ENCODE assay signal across 18 cellular contexts in the genomic region with DNA sequence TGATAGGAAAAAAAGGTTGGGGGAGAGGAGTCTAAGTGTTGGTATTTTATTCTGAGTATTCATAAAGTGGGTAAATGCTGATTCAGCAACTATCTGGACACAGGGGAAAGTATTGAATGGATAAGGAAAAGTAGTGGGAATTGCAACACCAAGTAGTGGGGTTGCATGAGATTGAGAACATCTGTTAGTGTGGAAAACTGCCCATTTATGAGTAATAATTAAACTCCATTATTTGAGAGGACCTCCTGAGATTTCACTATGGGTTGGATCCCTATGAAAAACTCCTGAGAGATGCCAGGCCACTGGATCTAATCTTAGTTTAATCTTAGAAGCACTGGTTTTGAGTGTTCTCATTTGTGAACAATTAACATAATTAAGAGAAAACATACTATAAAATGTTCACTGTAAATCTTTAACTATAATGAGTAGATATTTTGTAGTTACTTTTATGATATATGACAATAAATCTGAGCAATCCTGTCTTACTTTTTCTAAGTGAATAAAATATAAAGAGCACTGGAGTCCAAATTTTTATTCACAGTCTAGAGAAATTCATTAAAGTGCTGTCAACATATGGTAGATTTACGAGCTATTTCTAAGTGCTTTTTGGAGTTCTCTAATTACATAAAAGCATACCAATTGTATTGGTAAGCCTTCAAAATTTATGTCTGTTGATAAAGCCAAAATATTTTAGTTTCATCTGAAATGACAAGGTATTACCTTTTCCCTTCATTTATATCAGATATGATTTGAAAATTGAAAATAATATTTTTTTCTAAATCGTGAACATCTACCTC.
DNase-seq lines count a peak whose midpoint lies in the region; ATAC-seq and TF ChIP-seq lines count a peak whose summit lies in the region.
"Had no signal": no experiment of that assay in that cellular context is flagged by ENCODE, and none has a peak within 500 bp of the region (broad histone marks: within the 10 kb centered on the region; RNA-seq: fewer than 3 reads in every experiment).

No MANE protein-coding gene starts in this region.

- H3K9me3 ChIP-seq in adipocyte (ENCODE audit: control insufficient read depth, low read length) (peaks cover 7% of the 10 kb centered on the region), gastroesophageal sphincter (peaks cover 0 to 7% (median 0%) of the 10 kb centered on the region in 3 donors)

- H3K4me1 ChIP-seq in adipocyte (ENCODE audit: control insufficient read depth, insufficient read depth, low read length) (peaks cover 32% of the 10 kb centered on the region), gastroesophageal sphincter (no peaks in the 10 kb centered on the region)
- H3K4me1 ChIP-seq: esophagus muscularis mucosa had no signal

- ATAC-seq in gastroesophageal sphincter (peak; percentile 67), GM21367 (IDR thresholded peaks at IDR 0.05; ENCODE audit: unreplicated experiment) (no peak)
- ATAC-seq: natural killer cell had no signal

- no peak for TF ChIP-seq CTCF in gastroesophageal sphincter (IDR thresholded peaks at IDR 0.05)

- H3K9ac ChIP-seq in adipocyte (ENCODE audit: low read length) = no peak overlapping the region

- H3K36me3 ChIP-seq in adipocyte (ENCODE audit: control insufficient read depth, insufficient read depth, low read length, severe bottlenecking) (peaks cover 16% of the 10 kb centered on the region), gastroesophageal sphincter (peaks cover 0 to 8% of the 10 kb centered on the region in 2 donors)
- H3K36me3 ChIP-seq: transverse colon had no signal

- 72 to 86% methylated on average over 2 of the region's 2 CpGs for WGBS in gastroesophageal sphincter (ENCODE audit: low coverage in 1 of 2), 2 donors

- no peak for TF ChIP-seq EP300 in gastroesophageal sphincter (IDR thresholded peaks at IDR 0.05)

- H3K4me3 ChIP-seq in adipocyte (ENCODE audit: low read length) = no peak overlapping the region
- H3K4me3 ChIP-seq in gastroesophageal sphincter = no peak overlapping the region
- H3K4me3 ChIP-seq: esophagus muscularis mucosa, PC-9, transverse colon had no signal

- peak; percentile 69 for DNase-seq in NCI-H2171 treated with DMSO at 0.1 percent for 48 hours (lab: John Stamatoyannopoulos, UW)
- no peak for DNase-seq in NCI-H2171 (lab: John Stamatoyannopoulos, UW)
- peak; percentile 68 for DNase-seq in adipocyte (ENCODE audit: low read depth)
- peak; percentile 76 for DNase-seq in stromal cell of bone marrow (ENCODE audit: low read depth)
- no peak for DNase-seq in NCI-H1694 (lab: John Stamatoyannopoulos, UW)
- no peak for DNase-seq in T-helper 1 cell
- DNase-seq: activated CD4-positive, alpha-beta memory T cell treated with anti-CD3 and anti-CD28 coated beads, Interleukin-2, amount 10 ng/mL, durations not matched to agents 7 days and 5 days; activated gamma-delta T cell; central memory CD4-positive, alpha-beta T cell; Karpas-422; kidney; natural killer cell; NCI-H2081 treated with DMSO at 0.1 percent for 48 hours; transverse colon had no signal

- H3K27me3 ChIP-seq in adipocyte (replicated peaks; ENCODE audit: control insufficient read depth, insufficient read depth, low read length) (no peaks in the 10 kb centered on the region), gastroesophageal sphincter (no peaks in the 10 kb centered on the region)
- H3K27me3 ChIP-seq: esophagus muscularis mucosa, transverse colon had no signal

- no peak overlapping the region for H3K27ac ChIP-seq in gastroesophageal sphincter
- H3K27ac ChIP-seq: esophagus muscularis mucosa, PC-9, transverse colon had no signal

- TF ChIP-seq POLR2A in gastroesophageal sphincter (IDR thresholded peaks at IDR 0.05) = no peak

Comparison
In these comparisons a context has a peak if more than half of its experiments do, and no peak if none do; other contexts are left out.
1. DNase-seq: peak in NCI-H2171 treated with DMSO at 0.1 percent for 48 hours (single experiment), adipocyte (single experiment) and stromal cell of bone marrow (single experiment); none in NCI-H2171 (single experiment), NCI-H1694 (single experiment) and T-helper 1 cell (0 of 5).